15 cellular contexts compared by ENCODE assay signal in genomic region chr11:120648706-120649250, GRCh38.
A peak's percentile ranks its signal among the peaks of the same experiment; 100 is the strongest.
DNase-seq lines count a peak whose midpoint lies in the region; ATAC-seq and TF ChIP-seq lines count a peak whose summit lies in the region.
"Had no signal": no experiment of that assay in that cellular context is flagged by ENCODE, and none has a peak within 500 bp of the region (broad histone marks: within the 10 kb centered on the region; RNA-seq: fewer than 3 reads in every experiment).

No MANE protein-coding gene starts in this region.

- POLR2A ChIA-PET in CD4-positive, alpha-beta T cell (lab: Charles Lee) = no interaction called here

- no peaks in the 10 kb centered on the region for H3K9me3 Mint-ChIP-seq in CD4-positive, alpha-beta T cell

- H3K27ac Mint-ChIP-seq in CD4-positive, alpha-beta T cell = no peak overlapping the region

- H3K36me3 Mint-ChIP-seq in CD4-positive, alpha-beta T cell (ENCODE audit: low read depth) = no peaks in the 10 kb centered on the region
- H3K36me3 Mint-ChIP-seq: CD8-positive, alpha-beta memory T cell had no signal

- H3K4me3 Mint-ChIP-seq in CD4-positive, alpha-beta T cell = no peak overlapping the region
- H3K4me3 Mint-ChIP-seq: CD8-positive, alpha-beta memory T cell had no signal

- TF ChIP-seq CTCF in C4-2B (conservative IDR thresholded peaks at IDR 0.05) (no peak), LNCaP clone FGC (IDR thresholded peaks at IDR 0.05; ENCODE audit: control insufficient read depth, extremely low read depth, insufficient read depth) (no peak)
- TF ChIP-seq CTCF in CD4-positive, alpha-beta T cell (IDR thresholded peaks at IDR 0.05) = no peak

- intact Hi-C loops in CD4-positive, alpha-beta T cell (cut with DNase I, micrococcal nuclease) = no loop called here

- CTCF ChIA-PET in CD4-positive, alpha-beta T cell (lab: Charles Lee) = no interaction called here

- H3K4me1 Mint-ChIP-seq in CD4-positive, alpha-beta T cell (ENCODE audit: low read depth) = no peaks in the 10 kb centered on the region
- H3K4me1 Mint-ChIP-seq: CD8-positive, alpha-beta memory T cell had no signal

- peaks cover 36% of the 10 kb centered on the region for H3K27me3 Mint-ChIP-seq in CD4-positive, alpha-beta T cell

- H3K27me3 ChIP-seq in CD4-positive, alpha-beta T cell (ENCODE audit: control insufficient read depth, insufficient read depth, low read length) = no peaks in the 10 kb centered on the region
- H3K27me3 ChIP-seq: BLaER1 had no signal

- no peak for ATAC-seq in CD4-positive, alpha-beta T cell (ENCODE audit: poor library complexity)

- H3K4me3 ChIP-seq in LNCaP clone FGC (ENCODE audit: low read depth, low read length) = no peak overlapping the region
- H3K4me3 ChIP-seq: BLaER1, PC-9 had no signal

- no peaks in the 10 kb centered on the region for H3K9me3 ChIP-seq in CD4-positive, alpha-beta T cell (ENCODE audit: control insufficient read depth, low read length)
- H3K9me3 ChIP-seq: BLaER1 had no signal

- DNase-seq in NCI-H1436 (lab: John Stamatoyannopoulos, UW) (peak; percentile 51), NCI-H1436 treated with DMSO at 0.1 percent for 48 hours (lab: John Stamatoyannopoulos, UW) (no peak), LNCaP clone FGC (ENCODE audit: low read depth) (peak; percentile 56), mesenteric fat pad (ENCODE audit: low spot score) (peak; percentile 45), NCI-H526 (lab: John Stamatoyannopoulos, UW) (no peak)
- no peak for DNase-seq in CD4-positive, alpha-beta T cell
- DNase-seq: Kasumi-1, MM.1S, NCI-H1930, NCI-H82, T-helper 1 cell had no signal

- H3K27ac ChIP-seq in C4-2B = peak overlapping the region; percentile 54
- H3K27ac ChIP-seq in CD4-positive, alpha-beta T cell (ENCODE audit: low read depth, low read length) = no peak overlapping the region
- H3K27ac ChIP-seq: BLaER1, PC-9 had no signal

Comparison
In these comparisons a context has a peak if more than half of its experiments do, and no peak if none do; other contexts are left out.
1. DNase-seq: peak in NCI-H1436 (single experiment), LNCaP clone FGC (single experiment) and mesenteric fat pad (single experiment); none in NCI-H1436 treated with DMSO at 0.1 percent for 48 hours (single experiment), NCI-H526 (0 of 2) and CD4-positive, alpha-beta T cell (0 of 10).